Comparison of ENCODE assay signal across 37 cellular contexts in genomic region chr13:23855360-23855759, GRCh38. TPM values are rescaled to one million over a fixed set of nuclear protein-coding genes. Genes with fewer than 3 reads are reported as not detected.
"Had no signal": no experiment of that assay in that cellular context is flagged by ENCODE, and none has a peak within 500 bp of the region (broad histone marks: within the 10 kb centered on the region; RNA-seq: fewer than 3 reads in every experiment).

No MANE protein-coding gene starts in this region.

- H3K36me3 ChIP-seq: ascending aorta, cardiac muscle cell had no signal

- H3K27ac Mint-ChIP-seq: activated CD4-positive, alpha-beta memory T cell treated with anti-CD3 and anti-CD28 coated beads, Interleukin-2, amount 10 ng/mL, durations not matched to agents 7 days and 5 days; activated CD4-positive, alpha-beta T cell treated with anti-CD3 and anti-CD28 coated beads for 36 hours; activated CD4-positive, alpha-beta T cell treated with anti-CD3 and anti-CD28 coated beads, Interleukin-2, amount 10 ng/mL, durations not matched to agents 7 days and 5 days; activated CD8-positive, alpha-beta memory T cell treated with anti-CD3 and anti-CD28 coated beads, Interleukin-2, amount 10 ng/mL, durations not matched to agents 7 days and 5 days; activated CD8-positive, alpha-beta T cell treated with anti-CD3 and anti-CD28 coated beads, Interleukin-2, amount 10 ng/mL, durations not matched to agents 7 days and 5 days; activated naive CD4-positive, alpha-beta T cell treated with anti-CD3 and anti-CD28 coated beads, Interleukin-2, amount 50 U/mL, for 24 hours; activated naive CD8-positive, alpha-beta T cell; activated naive CD8-positive, alpha-beta T cell treated with anti-CD3 and anti-CD28 coated beads, Interleukin-2, amount 10 ng/mL, durations not matched to agents 7 days and 5 days; activated naive CD8-positive, alpha-beta T cell treated with anti-CD3 and anti-CD28 coated beads, Interleukin-2, amount 50 U/mL, for 24 hours; activated T-cell treated with anti-CD3 and anti-CD28 coated beads, Interleukin-2, amount 50 U/mL, for 24 hours; activated T-helper 2 cell treated with anti-CD3 and anti-CD28 coated beads, Interferon-gamma antibody, Interleukin-2, Interleukin-4, amounts not matched to agents 10 μg/mL and 5 μg/mL and 100 μg/mL, durations not matched to agents 14 hours and 24 hours and 36 hours; T-helper 1 cell treated with Interleukin-12 subunit alpha and Interleukin-12 subunit beta and Interleukin-4 antibody, amounts not matched to agents 30 μg/mL and 1 μg/mL, for 36 hours; T-helper 2 cell treated with Interferon-gamma antibody and Interleukin-4, amounts not matched to agents 5 μg/mL and 100 μg/mL, for 36 hours had no signal

- H3K4me1 Mint-ChIP-seq: activated naive CD4-positive, alpha-beta T cell treated with anti-CD3 and anti-CD28 coated beads, Interleukin-2, amount 50 U/mL, for 24 hours; central memory CD8-positive, alpha-beta T cell had no signal

- H3K4me3 Mint-ChIP-seq: activated CD4-positive, alpha-beta memory T cell treated with anti-CD3 and anti-CD28 coated beads, Interleukin-2, amount 10 ng/mL, durations not matched to agents 7 days and 5 days; activated CD4-positive, alpha-beta T cell treated with anti-CD3 and anti-CD28 coated beads for 36 hours; activated CD4-positive, alpha-beta T cell treated with anti-CD3 and anti-CD28 coated beads, Interleukin-2, amount 10 ng/mL, durations not matched to agents 7 days and 5 days; activated CD8-positive, alpha-beta memory T cell treated with anti-CD3 and anti-CD28 coated beads, Interleukin-2, amount 10 ng/mL, durations not matched to agents 7 days and 5 days; activated CD8-positive, alpha-beta T cell treated with anti-CD3 and anti-CD28 coated beads, Interleukin-2, amount 10 ng/mL, durations not matched to agents 7 days and 5 days; activated naive CD4-positive, alpha-beta T cell treated with anti-CD3 and anti-CD28 coated beads, Interleukin-2, amount 50 U/mL, for 24 hours; activated naive CD8-positive, alpha-beta T cell; activated naive CD8-positive, alpha-beta T cell treated with anti-CD3 and anti-CD28 coated beads, Interleukin-2, amount 10 ng/mL, durations not matched to agents 7 days and 5 days; activated naive CD8-positive, alpha-beta T cell treated with anti-CD3 and anti-CD28 coated beads, Interleukin-2, amount 50 U/mL, for 24 hours; activated T-cell treated with anti-CD3 and anti-CD28 coated beads, Interleukin-2, amount 50 U/mL, for 24 hours; central memory CD8-positive, alpha-beta T cell; T-helper 1 cell treated with Interleukin-12 subunit alpha and Interleukin-12 subunit beta and Interleukin-4 antibody, amounts not matched to agents 30 μg/mL and 1 μg/mL, for 36 hours; T-helper 2 cell treated with Interferon-gamma antibody and Interleukin-4, amounts not matched to agents 5 μg/mL and 100 μg/mL, for 36 hours; WTC11 had no signal

- H3K27me3 ChIP-seq: ascending aorta, cardiac muscle cell had no signal

- H3K9me3 Mint-ChIP-seq: activated CD4-positive, alpha-beta memory T cell treated with anti-CD3 and anti-CD28 coated beads, Interleukin-2, amount 10 ng/mL, durations not matched to agents 7 days and 5 days; activated CD4-positive, alpha-beta T cell treated with anti-CD3 and anti-CD28 coated beads, Interleukin-2, amount 10 ng/mL, durations not matched to agents 7 days and 5 days; activated naive CD4-positive, alpha-beta T cell treated with anti-CD3 and anti-CD28 coated beads, Interleukin-2, amount 50 U/mL, for 24 hours; activated naive CD8-positive, alpha-beta T cell treated with anti-CD3 and anti-CD28 coated beads, Interleukin-2, amount 10 ng/mL, durations not matched to agents 7 days and 5 days; activated naive CD8-positive, alpha-beta T cell treated with anti-CD3 and anti-CD28 coated beads, Interleukin-2, amount 50 U/mL, for 24 hours; activated T-cell treated with anti-CD3 and anti-CD28 coated beads, Interleukin-2, amount 50 U/mL, for 24 hours; activated T-helper 2 cell treated with anti-CD3 and anti-CD28 coated beads, Interferon-gamma antibody, Interleukin-2, Interleukin-4, amounts not matched to agents 10 μg/mL and 5 μg/mL and 100 μg/mL, durations not matched to agents 14 hours and 24 hours and 36 hours; brain; central memory CD8-positive, alpha-beta T cell; T-helper 1 cell treated with Interleukin-12 subunit alpha and Interleukin-12 subunit beta and Interleukin-4 antibody, amounts not matched to agents 30 μg/mL and 1 μg/mL, for 36 hours; T-helper 2 cell treated with Interferon-gamma antibody and Interleukin-4, amounts not matched to agents 5 μg/mL and 100 μg/mL, for 36 hours; WTC11 had no signal

- H3K27me3 Mint-ChIP-seq: activated CD4-positive, alpha-beta memory T cell treated with anti-CD3 and anti-CD28 coated beads, Interleukin-2, amount 10 ng/mL, durations not matched to agents 7 days and 5 days; activated CD4-positive, alpha-beta T cell treated with anti-CD3 and anti-CD28 coated beads for 36 hours; activated CD4-positive, alpha-beta T cell treated with anti-CD3 and anti-CD28 coated beads, Interleukin-2, amount 10 ng/mL, durations not matched to agents 7 days and 5 days; activated CD8-positive, alpha-beta memory T cell treated with anti-CD3 and anti-CD28 coated beads, Interleukin-2, amount 10 ng/mL, durations not matched to agents 7 days and 5 days; activated naive CD4-positive, alpha-beta T cell treated with anti-CD3 and anti-CD28 coated beads, Interleukin-2, amount 50 U/mL, for 24 hours; activated naive CD8-positive, alpha-beta T cell; activated naive CD8-positive, alpha-beta T cell treated with anti-CD3 and anti-CD28 coated beads, Interleukin-2, amount 10 ng/mL, durations not matched to agents 7 days and 5 days; activated naive CD8-positive, alpha-beta T cell treated with anti-CD3 and anti-CD28 coated beads, Interleukin-2, amount 50 U/mL, for 24 hours; activated T-cell treated with anti-CD3 and anti-CD28 coated beads, Interleukin-2, amount 50 U/mL, for 24 hours; brain; central memory CD8-positive, alpha-beta T cell had no signal

- H3K4me1 ChIP-seq: ascending aorta had no signal

- DNase-seq: activated CD4-positive, alpha-beta memory T cell treated with anti-CD3 and anti-CD28 coated beads, Interleukin-2, amount 10 ng/mL, durations not matched to agents 7 days and 5 days; activated CD4-positive, alpha-beta T cell treated with anti-CD3 and anti-CD28 coated beads for 1 hour; activated CD4-positive, alpha-beta T cell treated with anti-CD3 and anti-CD28 coated beads for 36 hours; activated CD4-positive, alpha-beta T cell treated with anti-CD3 and anti-CD28 coated beads for 48 hours; activated CD4-positive, alpha-beta T cell treated with anti-CD3 and anti-CD28 coated beads, Interleukin-2, amount 10 ng/mL, durations not matched to agents 7 days and 5 days; activated CD4-positive, alpha-beta T cell treated with anti-CD3 and anti-CD28 coated beads, Interleukin-2, amount 50 U/mL, for 48 hours; activated CD4-positive, CD25-positive, alpha-beta regulatory T cell; activated CD8-positive, alpha-beta memory T cell treated with anti-CD3 and anti-CD28 coated beads for 24 hours; activated CD8-positive, alpha-beta memory T cell treated with anti-CD3 and anti-CD28 coated beads, Interleukin-2, amount 10 ng/mL, durations not matched to agents 7 days and 5 days; activated CD8-positive, alpha-beta memory T cell treated with anti-CD3 and anti-CD28 coated beads, Interleukin-2, amount 50 U/mL, for 48 hours; activated CD8-positive, alpha-beta T cell treated with anti-CD3 and anti-CD28 coated beads, Interleukin-2, amount 10 ng/mL, durations not matched to agents 7 days and 5 days; activated effector memory CD4-positive, alpha-beta T cell treated with Interleukin-2 at 50 U/mL for 16 hours; activated gamma-delta T cell; activated naive CD4-positive, alpha-beta T cell treated with Interleukin-2 at 50 U/mL for 16 hours; activated naive CD8-positive, alpha-beta T cell treated with anti-CD3 and anti-CD28 coated beads, Interleukin-2, amount 10 ng/mL, durations not matched to agents 7 days and 5 days; activated naive CD8-positive, alpha-beta T cell treated with anti-CD3 and anti-CD28 coated beads, Interleukin-2, amount 50 U/mL, for 24 hours; activated T-cell treated with anti-CD3 and anti-CD28 coated beads, Interleukin-2, amount 50 U/mL, for 24 hours; activated T-cell treated with anti-CD3 and anti-CD28 coated beads, Interleukin-2, amount 50 U/mL, for 48 hours; amygdala; cerebellar nuclear complex; T-helper 2 cell; T-helper 9 cell had no signal

- ATAC-seq: activated CD4-positive, alpha-beta T cell treated with anti-CD3 and anti-CD28 coated beads for 36 hours; activated CD4-positive, CD25-positive, alpha-beta regulatory T cell treated with anti-CD3 and anti-CD28 coated beads, Interleukin-2, amount 50 U/mL, for 24 hours; activated CD8-positive, alpha-beta memory T cell treated with anti-CD3 and anti-CD28 coated beads, Interleukin-2, amount 10 ng/mL, durations not matched to agents 7 days and 5 days; activated CD8-positive, alpha-beta T cell treated with anti-CD3 and anti-CD28 coated beads, Interleukin-2, amount 10 ng/mL, durations not matched to agents 7 days and 5 days; activated naive CD8-positive, alpha-beta T cell treated with anti-CD3 and anti-CD28 coated beads, Interleukin-2, amount 50 U/mL, for 24 hours had no signal

- H3K36me3 Mint-ChIP-seq: activated CD8-positive, alpha-beta memory T cell treated with anti-CD3 and anti-CD28 coated beads, Interleukin-2, amount 10 ng/mL, durations not matched to agents 7 days and 5 days had no signal

- H3K4me3 ChIP-seq: ascending aorta, cardiac muscle cell had no signal

- H3K27ac ChIP-seq: ascending aorta, cardiac muscle cell, VCaP had no signal

- FAIRE-seq: bronchial epithelial cell, TTC549 had no signal

RNA-seq across cellular contexts. Expression of gene C1QTNF9B, which starts 41.9 kb away (rescaled TPM):
- total RNA-seq: activated CD4-positive, alpha-beta memory T cell treated with anti-CD3 and anti-CD28 coated beads, Interleukin-2, amount 10 ng/mL, durations not matched to agents 7 days and 5 days; activated CD4-positive, alpha-beta T cell treated with anti-CD3 and anti-CD28 coated beads for 36 hours; activated CD4-positive, alpha-beta T cell treated with anti-CD3 and anti-CD28 coated beads, Interleukin-2, amount 10 ng/mL, durations not matched to agents 7 days and 5 days; activated CD8-positive, alpha-beta memory T cell treated with anti-CD3 and anti-CD28 coated beads, Interleukin-2, amount 10 ng/mL, durations not matched to agents 7 days and 5 days; activated CD8-positive, alpha-beta T cell treated with anti-CD3 and anti-CD28 coated beads, Interleukin-2, amount 10 ng/mL, durations not matched to agents 7 days and 5 days; activated naive CD8-positive, alpha-beta T cell treated with anti-CD3 and anti-CD28 coated beads, Interleukin-2, amount 10 ng/mL, durations not matched to agents 7 days and 5 days; activated T-helper 2 cell treated with anti-CD3 and anti-CD28 coated beads, Interferon-gamma antibody, Interleukin-2, Interleukin-4, amounts not matched to agents 10 μg/mL and 5 μg/mL and 100 μg/mL, durations not matched to agents 14 hours and 24 hours and 36 hours; ascending aorta; bronchial epithelial cell; chondrocyte had no signal
